Comparison of ENCODE assay signal across 13 cellular contexts in the genomic region with DNA sequence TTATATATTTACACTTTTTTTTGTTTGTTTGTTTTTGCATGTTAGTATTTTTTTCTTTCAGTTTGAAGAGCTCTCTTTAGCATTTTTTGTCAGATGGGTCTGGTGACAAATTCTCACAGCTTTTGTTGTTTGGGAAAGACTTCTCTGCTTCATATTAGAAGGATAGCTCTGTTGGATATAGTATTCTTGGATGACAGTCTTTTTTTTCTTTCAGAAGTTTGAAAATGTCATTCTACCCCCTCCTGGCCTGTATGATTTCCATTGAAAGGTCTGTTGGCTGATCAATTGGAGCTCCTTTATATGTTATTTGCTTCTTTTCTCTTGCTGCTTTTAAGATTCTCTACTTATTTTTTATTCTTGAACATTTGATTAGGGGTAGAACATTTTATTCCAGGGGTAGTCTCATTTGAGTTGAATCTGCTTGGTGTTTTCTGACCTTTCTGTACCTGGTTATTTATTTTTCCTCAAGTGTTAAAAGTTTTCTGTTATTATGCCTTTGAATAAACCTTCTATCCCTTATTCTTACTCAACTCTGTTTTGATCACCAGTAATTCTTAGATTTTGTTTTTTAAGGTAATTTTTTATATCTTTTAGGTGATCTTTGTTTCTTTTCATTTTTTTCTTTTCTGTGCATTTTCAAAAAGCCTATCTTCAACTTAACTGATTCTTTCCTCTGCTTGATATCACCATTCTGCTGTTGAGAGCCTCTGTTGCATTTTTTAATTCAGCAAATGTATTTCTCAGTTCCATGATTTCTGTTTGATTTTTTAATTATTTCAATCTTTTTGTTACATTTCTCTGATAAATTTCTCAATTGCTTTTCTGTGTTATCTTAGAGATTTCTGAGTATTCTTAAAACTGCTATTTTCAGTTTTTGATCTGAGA.
"Had no signal": no experiment of that assay in that cellular context is flagged by ENCODE, and none has a peak within 500 bp of the region (broad histone marks: within the 10 kb centered on the region; RNA-seq: fewer than 3 reads in every experiment).

No MANE protein-coding gene starts in this region.

- H3K36me3 ChIP-seq: esophagus muscularis mucosa, gastroesophageal sphincter, neutrophil, pancreas, upper lobe of left lung, uterus had no signal

- H3K9me3 ChIP-seq: neutrophil, pancreas had no signal

- H3K27ac Mint-ChIP-seq: naive thymus-derived CD8-positive, alpha-beta T cell; progenitor cell of endocrine pancreas had no signal

- H3K27me3 Mint-ChIP-seq: progenitor cell of endocrine pancreas had no signal

- H3K4me3 ChIP-seq: esophagus muscularis mucosa, gastroesophageal sphincter, mucosa of descending colon, pancreas, upper lobe of left lung, uterus had no signal

- DNase-seq: effector memory CD4-positive, alpha-beta T cell; naive thymus-derived CD8-positive, alpha-beta T cell; right cardiac atrium; stimulated activated CD4-positive, alpha-beta T cell treated with anti-CD3 and anti-CD28 coated beads, Interleukin-2, amount 100 ng/mL, for 48 hours; stimulated activated naive CD4-positive, alpha-beta T cell treated with Interleukin-2 at 50 U/mL for 16 hours; upper lobe of left lung; uterus had no signal

- H3K4me3 Mint-ChIP-seq: naive thymus-derived CD8-positive, alpha-beta T cell had no signal

- H3K27ac ChIP-seq: neutrophil, uterus had no signal

- H3K27me3 ChIP-seq: esophagus muscularis mucosa, gastroesophageal sphincter, neutrophil, pancreas, upper lobe of left lung, uterus had no signal

- ATAC-seq: naive thymus-derived CD8-positive, alpha-beta T cell had no signal
